ENCODE assay signal across 8 cellular contexts in the genomic region with DNA sequence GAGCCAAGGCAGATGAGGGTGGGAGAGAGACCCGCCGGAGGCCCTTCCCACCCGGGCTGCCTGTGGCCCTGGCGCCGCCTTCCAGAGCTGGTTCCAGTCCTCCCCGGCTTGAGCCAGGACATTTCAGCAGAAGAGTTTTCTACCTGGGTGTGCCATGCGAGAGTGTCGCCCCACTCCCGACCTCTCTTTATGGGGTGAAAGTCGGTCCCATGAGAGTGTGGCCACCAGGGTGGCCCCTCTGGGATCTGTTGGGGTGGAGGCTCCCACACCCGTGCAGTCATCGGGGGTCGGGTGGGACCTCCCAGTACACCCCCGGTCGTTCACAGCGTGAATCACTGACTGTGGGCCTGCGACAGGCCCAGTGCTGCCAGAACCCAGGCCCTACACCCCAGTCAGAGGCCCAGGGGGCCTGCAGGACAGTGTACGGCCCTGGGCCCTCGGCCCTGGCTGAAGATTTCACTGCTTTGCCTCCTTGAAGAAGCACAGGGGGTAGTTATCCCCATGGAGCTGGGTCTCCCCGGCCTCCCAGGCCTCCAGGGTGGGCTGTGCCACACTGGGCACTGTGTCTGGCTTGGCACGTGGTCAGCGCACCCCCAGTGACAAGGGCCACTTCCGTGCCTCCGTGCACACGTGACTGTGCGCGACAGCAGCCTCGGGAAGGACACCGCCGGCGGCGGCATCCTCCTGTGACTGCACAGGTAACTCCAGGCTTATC. TPM values are rescaled to one million over a fixed set of nuclear protein-coding genes. Genes with fewer than 3 reads are reported as not detected.
DNase-seq lines count a peak whose midpoint lies in the region; ATAC-seq and TF ChIP-seq lines count a peak whose summit lies in the region.
"Had no signal": no experiment of that assay in that cellular context is flagged by ENCODE, and none has a peak within 500 bp of the region (broad histone marks: within the 10 kb centered on the region; RNA-seq: fewer than 3 reads in every experiment).

No MANE protein-coding gene starts in this region.

- CTCF ChIA-PET in activated CD8-positive, alpha-beta T cell treated with anti-CD3 and anti-CD28 coated beads for 36 hours (lab: Charles Lee), result interaction anchor here (6.2 kb wide), 1 partner anchor 22 kb away, joined by 44 read pairs; no protein-coding TSS in a partner anchor

- 72 to 91% (median 81%) methylated on average over 19 to 32 of the region's 32 CpGs for WGBS in spleen, 5 donors

- peak overlapping the region; percentile 69 for H3K4me3 Mint-ChIP-seq in GM23338
- H3K4me3 Mint-ChIP-seq in activated CD8-positive, alpha-beta T cell treated with anti-CD3 and anti-CD28 coated beads for 36 hours, result peak overlapping the region; percentile 84

- H3K27ac ChIP-seq in GM23338 (ENCODE audit: low read depth) (no peak overlapping the region), spleen (peak overlapping the region; percentile 70 to 98 (median 95)), SJCRH30 (no peak overlapping the region)
- H3K27ac ChIP-seq: parathyroid adenoma had no signal

- peaks cover 42% of the 10 kb centered on the region for H3K27me3 Mint-ChIP-seq in GM23338 (ENCODE audit: insufficient read depth, low read depth, poor library complexity)
- no peaks in the 10 kb centered on the region for H3K27me3 Mint-ChIP-seq in activated CD8-positive, alpha-beta T cell treated with anti-CD3 and anti-CD28 coated beads for 36 hours

- H3K79me2 ChIP-seq in GM23338 (replicated peaks; ENCODE audit: insufficient read depth), result no peaks in the 10 kb centered on the region
- H3K79me2 ChIP-seq: parathyroid adenoma had no signal

- H2AFZ ChIP-seq in GM23338, result no peak overlapping the region
- H2AFZ ChIP-seq: parathyroid adenoma had no signal

- H3K36me3 Mint-ChIP-seq in GM23338 (ENCODE audit: low read depth), result no peaks in the 10 kb centered on the region
- peaks cover 62% of the 10 kb centered on the region for H3K36me3 Mint-ChIP-seq in activated CD8-positive, alpha-beta T cell treated with anti-CD3 and anti-CD28 coated beads for 36 hours (ENCODE audit: low read depth)

- no peak overlapping the region for H3K27ac Mint-ChIP-seq in GM23338
- H3K27ac Mint-ChIP-seq in activated CD8-positive, alpha-beta T cell treated with anti-CD3 and anti-CD28 coated beads for 36 hours, result peak overlapping the region; percentile 91

- ATAC-seq in GM23338, result no peak
- ATAC-seq in activated CD8-positive, alpha-beta T cell treated with anti-CD3 and anti-CD28 coated beads for 36 hours, result no peak
- no peak for ATAC-seq in left ventricle myocardium superior
- ATAC-seq in HG03378 (IDR thresholded peaks at IDR 0.05; ENCODE audit: unreplicated experiment), result no peak
- no peak for ATAC-seq in HG02759 (IDR thresholded peaks at IDR 0.05; ENCODE audit: unreplicated experiment)

- H3F3A ChIP-seq in GM23338 (replicated peaks; ENCODE audit: low read depth), result 0 out of 2 replicates have a peak, but pooled peaks cover 8% of the 10 kb centered on the region

- H3K4me1 ChIP-seq in GM23338 (ENCODE audit: insufficient read depth), result peaks cover 16% of the 10 kb centered on the region
- peaks cover 57 to 92% (median 89%) of the 10 kb centered on the region in 6 donors for H3K4me1 ChIP-seq in spleen
- peaks cover 22% of the 10 kb centered on the region for H3K4me1 ChIP-seq in SJCRH30
- H3K4me1 ChIP-seq: parathyroid adenoma had no signal

- H3K9me3 ChIP-seq in spleen (no peaks in the 10 kb centered on the region), SJCRH30 (replicated peaks) (no peaks in the 10 kb centered on the region)

- H3K9me2 ChIP-seq in GM23338 (ENCODE audit: insufficient read depth), result no peaks in the 10 kb centered on the region

- TF ChIP-seq POLR2A in spleen (IDR thresholded peaks at IDR 0.05), result no peak

- H3K36me3 ChIP-seq in GM23338 (ENCODE audit: insufficient read depth) (no peaks in the 10 kb centered on the region), spleen (peaks cover 0 to 11% (median 0%) of the 10 kb centered on the region in 6 donors), SJCRH30 (no peaks in the 10 kb centered on the region)

- H4K20me1 ChIP-seq in GM23338 (replicated peaks; ENCODE audit: insufficient read depth), result no peaks in the 10 kb centered on the region; the same call in 1 of the 2 replicates

- DNase-seq in GM23338 (ENCODE audit: low spot score) (no peak), left ventricle myocardium superior (peak; percentile 29), spleen (peak; percentile 84), SJCRH30 (no peak)
- DNase-seq in activated CD8-positive, alpha-beta T cell treated with anti-CD3 and anti-CD28 coated beads for 36 hours, result no peak

- H3K4me3 ChIP-seq in GM23338, result no peak overlapping the region
- peak overlapping the region in 7 of 8 donors; percentile 2 to 90 (median 74) for H3K4me3 ChIP-seq in spleen
- H3K4me3 ChIP-seq in SJCRH30, result no peak overlapping the region

- H3K4me2 ChIP-seq in GM23338, result no peak overlapping the region

- intact Hi-C loops in activated CD8-positive, alpha-beta T cell treated with anti-CD3 and anti-CD28 coated beads for 36 hours (cut with micrococcal nuclease), result loop anchor here (5.0 kb wide), 1 partner anchor 36 kb away; no protein-coding TSS in a partner anchor
- intact Hi-C loops in left ventricle myocardium superior (cut with micrococcal nuclease), result loop anchor here (10.0 kb wide), 1 partner anchor 53 kb away; no protein-coding TSS in a partner anchor
- intact Hi-C loops in spleen (cut with DNase I; ENCODE audit: low total_unique reads), result no loop called here

- peaks cover 3% of the 10 kb centered on the region; the same call in 1 of the 3 replicates for H3K9me3 Mint-ChIP-seq in GM23338
- H3K9me3 Mint-ChIP-seq in activated CD8-positive, alpha-beta T cell treated with anti-CD3 and anti-CD28 coated beads for 36 hours, result peaks cover 2% of the 10 kb centered on the region

- peaks cover 25% of the 10 kb centered on the region for H3K4me1 Mint-ChIP-seq in GM23338
- peaks cover 56% of the 10 kb centered on the region for H3K4me1 Mint-ChIP-seq in activated CD8-positive, alpha-beta T cell treated with anti-CD3 and anti-CD28 coated beads for 36 hours (ENCODE audit: low read depth)

- POLR2A ChIA-PET in activated CD8-positive, alpha-beta T cell treated with anti-CD3 and anti-CD28 coated beads for 36 hours (lab: Charles Lee), result interaction anchor here (0.8 to 2.3 kb wide), 3 partner anchors 8 to 115 kb away, joined by 3 to 11 read pairs (median 4); no protein-coding TSS in a partner anchor

- H3K27me3 ChIP-seq in GM23338 (ENCODE audit: insufficient read depth) (peaks cover 33% of the 10 kb centered on the region), spleen (replicated peaks in 1 of 7) (peaks cover 0 to 14% (median under 1%) of the 10 kb centered on the region in 7 donors), SJCRH30 (no peaks in the 10 kb centered on the region)

- TF ChIP-seq CTCF in GM23338 (conservative IDR thresholded peaks at IDR 0.05; ENCODE audit: low read depth in 2 of 2), result no peak
- TF ChIP-seq CTCF in activated CD8-positive, alpha-beta T cell treated with anti-CD3 and anti-CD28 coated beads for 36 hours (IDR thresholded peaks at IDR 0.05), result no peak
- no peak for TF ChIP-seq CTCF in spleen (IDR thresholded peaks at IDR 0.05 in 8 of 11, conservative IDR thresholded peaks at IDR 0.05 in 3 of 11)

TF ChIP-seq in GM23338, 12 proteins besides CTCF, POLR2A, EP300 and RAD21 (continues in another document):
- TF ChIP-seq, protein P1, sequence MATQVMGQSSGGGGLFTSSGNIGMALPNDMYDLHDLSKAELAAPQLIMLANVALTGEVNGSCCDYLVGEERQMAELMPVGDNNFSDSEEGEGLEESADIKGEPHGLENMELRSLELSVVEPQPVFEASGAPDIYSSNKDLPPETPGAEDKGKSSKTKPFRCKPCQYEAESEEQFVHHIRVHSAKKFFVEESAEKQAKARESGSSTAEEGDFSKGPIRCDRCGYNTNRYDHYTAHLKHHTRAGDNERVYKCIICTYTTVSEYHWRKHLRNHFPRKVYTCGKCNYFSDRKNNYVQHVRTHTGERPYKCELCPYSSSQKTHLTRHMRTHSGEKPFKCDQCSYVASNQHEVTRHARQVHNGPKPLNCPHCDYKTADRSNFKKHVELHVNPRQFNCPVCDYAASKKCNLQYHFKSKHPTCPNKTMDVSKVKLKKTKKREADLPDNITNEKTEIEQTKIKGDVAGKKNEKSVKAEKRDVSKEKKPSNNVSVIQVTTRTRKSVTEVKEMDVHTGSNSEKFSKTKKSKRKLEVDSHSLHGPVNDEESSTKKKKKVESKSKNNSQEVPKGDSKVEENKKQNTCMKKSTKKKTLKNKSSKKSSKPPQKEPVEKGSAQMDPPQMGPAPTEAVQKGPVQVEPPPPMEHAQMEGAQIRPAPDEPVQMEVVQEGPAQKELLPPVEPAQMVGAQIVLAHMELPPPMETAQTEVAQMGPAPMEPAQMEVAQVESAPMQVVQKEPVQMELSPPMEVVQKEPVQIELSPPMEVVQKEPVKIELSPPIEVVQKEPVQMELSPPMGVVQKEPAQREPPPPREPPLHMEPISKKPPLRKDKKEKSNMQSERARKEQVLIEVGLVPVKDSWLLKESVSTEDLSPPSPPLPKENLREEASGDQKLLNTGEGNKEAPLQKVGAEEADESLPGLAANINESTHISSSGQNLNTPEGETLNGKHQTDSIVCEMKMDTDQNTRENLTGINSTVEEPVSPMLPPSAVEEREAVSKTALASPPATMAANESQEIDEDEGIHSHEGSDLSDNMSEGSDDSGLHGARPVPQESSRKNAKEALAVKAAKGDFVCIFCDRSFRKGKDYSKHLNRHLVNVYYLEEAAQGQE (IDR thresholded peaks at IDR 0.05; ENCODE audit: unreplicated experiment), result no peak
- TF ChIP-seq JUNB (IDR thresholded peaks at IDR 0.05; ENCODE audit: unreplicated experiment) (no peak), STAT1 (IDR thresholded peaks at IDR 0.05; ENCODE audit: unreplicated experiment) (no peak), CREB1 (CRISPR knock-in tag; IDR thresholded peaks at IDR 0.05; ENCODE audit: low read depth) (no peak), POLR2AphosphoS5 (IDR thresholded peaks at IDR 0.05; ENCODE audit: low read depth) (no peak)

RNA-seq across cellular contexts. Expression of a gene that starts 5.9 kb away (rescaled TPM):
- total RNA-seq in GM23338 (2014; rRNA removed; shearing (Covaris generic)), result 5.0 and 6.4 TPM in 2 replicates
- polyA plus RNA-seq in GM23338 (2016; fragmentation: Nextera tagmentation; extraction: Ambion mirVana), result 2.7 and 3.9 TPM in 2 replicates
- 10 to 100 TPM; 97.2 to 98.3 TPM for total RNA-seq in activated CD8-positive, alpha-beta T cell treated with anti-CD3 and anti-CD28 coated beads for 36 hours
- total RNA-seq in left ventricle myocardium superior, result 18.7 TPM
- total RNA-seq in spleen, result 10 to 100 TPM; 38.6 to 64.9 (median 56.1) TPM
- 10 to 100 TPM; 20.7 to 36.4 (median 30.0) TPM for polyA plus RNA-seq in spleen
- total RNA-seq in SJCRH30 (2014; rRNA removed; shearing (Covaris generic)), result 4.9 and 5.7 TPM in 2 replicates

Comparison
In these comparisons a context has a peak if more than half of its experiments do, and no peak if none do; other contexts are left out.
1. DNase-seq: peak in left ventricle myocardium superior (single experiment) and spleen (single experiment); none in GM23338 (single experiment), activated CD8-positive, alpha-beta T cell treated with anti-CD3 and anti-CD28 coated beads for 36 hours (single experiment) and SJCRH30 (0 of 2).
2. H3K27ac ChIP-seq: peak in spleen (8 of 8); none in GM23338 (single experiment) and SJCRH30 (single experiment).
3. H3K4me3 ChIP-seq: peak in spleen (7 of 8); none in GM23338 (single experiment) and SJCRH30 (single experiment).